Comparison of ENCODE assay signal across 12 cellular contexts in genomic region chr2:119545076-119545475, GRCh38. TPM values are rescaled to one million over a fixed set of nuclear protein-coding genes. Genes with fewer than 3 reads are reported as not detected.
DNase-seq lines count a peak whose midpoint lies in the region; ATAC-seq and TF ChIP-seq lines count a peak whose summit lies in the region.
"Had no signal": no experiment of that assay in that cellular context is flagged by ENCODE, and none has a peak within 500 bp of the region (broad histone marks: within the 10 kb centered on the region; RNA-seq: fewer than 3 reads in every experiment).

No MANE protein-coding gene starts in this region.

- in situ Hi-C loops in KBM-7 (cut with MboI; ENCODE audit: low pct_unique_long_range_greater_than_20kb, low sequenced_read_pairs), result no loop called here

- TF ChIP-seq CTCF in Calu3 (IDR thresholded peaks at IDR 0.05; ENCODE audit: unreplicated experiment), result no peak

- CTCF ChIA-PET in Calu3 (lab: Charles Lee), result no interaction called here

- H3K27ac Mint-ChIP-seq in Calu3 (ENCODE audit: unreplicated experiment) (peak overlapping the region; percentile 18), immature natural killer cell (no peak overlapping the region)
- H3K27ac Mint-ChIP-seq in activated T-helper 1 cell treated with anti-CD3 and anti-CD28 coated beads, Interleukin-12 subunit alpha, Interleukin-12 subunit beta, Interleukin-2, Interleukin-4 antibody, amounts not matched to agents 30 ng/mL and 10 ng/mL and 1 ng/mL, durations not matched to agents 14 hours and 24 hours and 36 hours, result no peak overlapping the region
- H3K27ac Mint-ChIP-seq: T-cell had no signal

- TSS peak; percentile 30 for BruUV-seq in Calu3 (replicated peaks; lab: Mats Ljungman, UMichigan)

- H3K4me1 Mint-ChIP-seq in Calu3 (ENCODE audit: low read depth, unreplicated experiment), result peaks cover 43% of the 10 kb centered on the region
- no peaks in the 10 kb centered on the region for H3K4me1 Mint-ChIP-seq in activated T-helper 1 cell treated with anti-CD3 and anti-CD28 coated beads, Interleukin-12 subunit alpha, Interleukin-12 subunit beta, Interleukin-2, Interleukin-4 antibody, amounts not matched to agents 30 ng/mL and 10 ng/mL and 1 ng/mL, durations not matched to agents 14 hours and 24 hours and 36 hours (ENCODE audit: low read depth)
- peaks cover 9 to 13% of the 10 kb centered on the region in 2 donors for H3K4me1 Mint-ChIP-seq in immature natural killer cell

- peak; percentile 35 for DNase-seq in Calu3
- DNase-seq in activated T-helper 1 cell treated with anti-CD3 and anti-CD28 coated beads, Interleukin-12 subunit alpha, Interleukin-12 subunit beta, Interleukin-2, Interleukin-4 antibody, amounts not matched to agents 30 ng/mL and 10 ng/mL and 1 ng/mL, durations not matched to agents 14 hours and 24 hours and 36 hours (ENCODE audit: low spot score), result no peak
- no peak for DNase-seq in immature natural killer cell
- DNase-seq in renal cortical epithelial cell (ENCODE audit: low read depth), result peak; percentile 99
- no peak for DNase-seq in KBM-7
- DNase-seq in NCI-H2107 (lab: John Stamatoyannopoulos, UW), result no peak
- DNase-seq in D341Med (ENCODE audit: low spot score), result no peak
- DNase-seq: activated naive CD4-positive, alpha-beta T cell treated with Interleukin-2 at 50 U/mL for 16 hours; GF-D8; NCI-H774; T-cell had no signal

- peaks cover 24% of the 10 kb centered on the region for H3K36me3 Mint-ChIP-seq in Calu3 (ENCODE audit: insufficient read depth, unreplicated experiment)
- H3K36me3 Mint-ChIP-seq in activated T-helper 1 cell treated with anti-CD3 and anti-CD28 coated beads, Interleukin-12 subunit alpha, Interleukin-12 subunit beta, Interleukin-2, Interleukin-4 antibody, amounts not matched to agents 30 ng/mL and 10 ng/mL and 1 ng/mL, durations not matched to agents 14 hours and 24 hours and 36 hours (ENCODE audit: low read depth), result no peaks in the 10 kb centered on the region
- peaks cover 0 to 4% (median 3%) of the 10 kb centered on the region in 3 donors for H3K36me3 Mint-ChIP-seq in immature natural killer cell
- H3K36me3 Mint-ChIP-seq: T-cell had no signal

- intact Hi-C loops in Calu3 (cut with micrococcal nuclease; ENCODE audit: unreplicated experiment), result no loop called here
- intact Hi-C loops in activated T-helper 1 cell treated with anti-CD3 and anti-CD28 coated beads, Interleukin-12 subunit alpha, Interleukin-12 subunit beta, Interleukin-2, Interleukin-4 antibody, amounts not matched to agents 30 ng/mL and 10 ng/mL and 1 ng/mL, durations not matched to agents 14 hours and 24 hours and 36 hours (cut with micrococcal nuclease), result no loop called here

- H3K9me3 Mint-ChIP-seq in Calu3 (ENCODE audit: low read depth, unreplicated experiment) (no peaks in the 10 kb centered on the region), immature natural killer cell (peaks cover 0 to 7% (median 0%) of the 10 kb centered on the region in 6 donors)
- no peaks in the 10 kb centered on the region for H3K9me3 Mint-ChIP-seq in activated T-helper 1 cell treated with anti-CD3 and anti-CD28 coated beads, Interleukin-12 subunit alpha, Interleukin-12 subunit beta, Interleukin-2, Interleukin-4 antibody, amounts not matched to agents 30 ng/mL and 10 ng/mL and 1 ng/mL, durations not matched to agents 14 hours and 24 hours and 36 hours

- H3K27me3 Mint-ChIP-seq in Calu3 (ENCODE audit: unreplicated experiment) (no peaks in the 10 kb centered on the region), immature natural killer cell (ENCODE audit: low read depth in 3 of 3) (peaks cover 15 to 33% (median 28%) of the 10 kb centered on the region in 3 donors)
- peaks cover 34% of the 10 kb centered on the region for H3K27me3 Mint-ChIP-seq in activated T-helper 1 cell treated with anti-CD3 and anti-CD28 coated beads, Interleukin-12 subunit alpha, Interleukin-12 subunit beta, Interleukin-2, Interleukin-4 antibody, amounts not matched to agents 30 ng/mL and 10 ng/mL and 1 ng/mL, durations not matched to agents 14 hours and 24 hours and 36 hours (ENCODE audit: insufficient read depth)

- no peak for ATAC-seq in HG03439 (IDR thresholded peaks at IDR 0.05; ENCODE audit: unreplicated experiment)

- H3K4me3 Mint-ChIP-seq in Calu3 (ENCODE audit: low read depth, unreplicated experiment) (peak overlapping the region; percentile 80), immature natural killer cell (peak overlapping the region; percentile 15 to 79 (median 72))
- H3K4me3 Mint-ChIP-seq in activated T-helper 1 cell treated with anti-CD3 and anti-CD28 coated beads, Interleukin-12 subunit alpha, Interleukin-12 subunit beta, Interleukin-2, Interleukin-4 antibody, amounts not matched to agents 30 ng/mL and 10 ng/mL and 1 ng/mL, durations not matched to agents 14 hours and 24 hours and 36 hours, result peak overlapping the region; percentile 49

RNA-seq across cellular contexts. Expression of gene CFAP221, which starts 0.8 kb away (rescaled TPM):
- 9.5 and 10.0 TPM in 2 replicates for total RNA-seq in Calu3 (2022)
- total RNA-seq in activated T-helper 1 cell treated with anti-CD3 and anti-CD28 coated beads, Interleukin-12 subunit alpha, Interleukin-12 subunit beta, Interleukin-2, Interleukin-4 antibody, amounts not matched to agents 30 ng/mL and 10 ng/mL and 1 ng/mL, durations not matched to agents 14 hours and 24 hours and 36 hours, result not detected in 2 replicates
- not detected for polyA plus RNA-seq in immature natural killer cell
- total RNA-seq in renal cortical epithelial cell, result 2.1 and 22.9 TPM in 2 replicates
- total RNA-seq: T-cell had no signal

RNA-seq across cellular contexts. Expression of gene SCTR, which starts 20.8 kb away (rescaled TPM):
- total RNA-seq in Calu3 (2022) (0.56 and 0.85 TPM in 2 replicates), renal cortical epithelial cell (6.2 TPM in 1 of 2 replicates, not detected in the other)
- total RNA-seq in activated T-helper 1 cell treated with anti-CD3 and anti-CD28 coated beads, Interleukin-12 subunit alpha, Interleukin-12 subunit beta, Interleukin-2, Interleukin-4 antibody, amounts not matched to agents 30 ng/mL and 10 ng/mL and 1 ng/mL, durations not matched to agents 14 hours and 24 hours and 36 hours, result not detected in 2 replicates
- polyA plus RNA-seq in immature natural killer cell, result not detected
- total RNA-seq: T-cell had no signal

Comparison
In these comparisons a context has a peak if more than half of its experiments do, and no peak if none do; other contexts are left out.
1. DNase-seq: peak in Calu3 (single experiment) and renal cortical epithelial cell (single experiment); none in activated T-helper 1 cell treated with anti-CD3 and anti-CD28 coated beads, Interleukin-12 subunit alpha, Interleukin-12 subunit beta, Interleukin-2, Interleukin-4 antibody, amounts not matched to agents 30 ng/mL and 10 ng/mL and 1 ng/mL, durations not matched to agents 14 hours and 24 hours and 36 hours (single experiment), immature natural killer cell (0 of 3), KBM-7 (single experiment), NCI-H2107 (single experiment) and D341Med (single experiment).
2. Peak in every context shown above with its lines, with median percentiles within 50 percentile points of each other: H3K4me3 Mint-ChIP-seq.